Comparison of ENCODE assay signal across 8 cellular contexts in genomic region chr16:68289621-68290329, GRCh38. TPM values are rescaled to one million over a fixed set of nuclear protein-coding genes. Genes with fewer than 3 reads are reported as not detected.
DNase-seq lines count a peak whose midpoint lies in the region; ATAC-seq and TF ChIP-seq lines count a peak whose summit lies in the region.

No MANE protein-coding gene starts in this region.

- H3K27ac ChIP-seq in CD8-positive, alpha-beta T cell (ENCODE audit: low read depth, low read length), result peak overlapping the region; percentile 26
- H3K27ac ChIP-seq in parathyroid adenoma (peak overlapping the region; percentile 26), caudate nucleus (ENCODE audit: low read depth, low read length) (no peak overlapping the region)

- POLR2A ChIA-PET in CD8-positive, alpha-beta T cell (lab: Charles Lee), result interaction anchor here (0.7 to 9.9 kb wide), 5 partner anchors 10 to 26 kb away, joined by 3 to 88 read pairs (median 10); partner anchors contain the start of genes PRMT7, SLC7A6 and SLC7A6OS

- H3K4me3 ChIP-seq in CD8-positive, alpha-beta T cell (ENCODE audit: low read depth, low read length), result no peak overlapping the region
- no peak overlapping the region for H3K4me3 ChIP-seq in parathyroid adenoma (ENCODE audit: low read depth, low read length)

- in situ Hi-C loops in KBM-7 (cut with MboI; ENCODE audit: low pct_unique_long_range_greater_than_20kb, low sequenced_read_pairs), result no loop called here

- peaks cover 82% of the 10 kb centered on the region for H3K4me1 ChIP-seq in CD8-positive, alpha-beta T cell (ENCODE audit: insufficient read depth, low read length)
- peaks cover 8% of the 10 kb centered on the region for H3K4me1 ChIP-seq in parathyroid adenoma

- no peak overlapping the region for H2AFZ ChIP-seq in parathyroid adenoma

- no peaks in the 10 kb centered on the region for H3K27me3 ChIP-seq in CD8-positive, alpha-beta T cell (ENCODE audit: insufficient read depth, low read length)
- no peaks in the 10 kb centered on the region for H3K27me3 ChIP-seq in parathyroid adenoma (ENCODE audit: control insufficient read depth, insufficient read depth, low read length)

- peaks cover 3% of the 10 kb centered on the region for H3K79me2 ChIP-seq in parathyroid adenoma

- H3K4me1 Mint-ChIP-seq in CD8-positive, alpha-beta T cell (ENCODE audit: low read depth), result peaks cover 84% of the 10 kb centered on the region
- peaks cover 87% of the 10 kb centered on the region for H3K4me1 Mint-ChIP-seq in activated naive CD4-positive, alpha-beta T cell treated with anti-CD3 and anti-CD28 coated beads for 36 hours (ENCODE audit: low read depth)

- intact Hi-C loops in CD8-positive, alpha-beta T cell (cut with DNase I, micrococcal nuclease), result no loop called here
- intact Hi-C loops in activated naive CD4-positive, alpha-beta T cell treated with anti-CD3 and anti-CD28 coated beads for 36 hours (cut with micrococcal nuclease), result loop anchor here (1.0 to 5.0 kb wide), 3 partner anchors 21 to 202 kb away; partner anchors contain the start of genes NFATC3 and SLC7A6OS

- ATAC-seq in CD8-positive, alpha-beta T cell, result peak; percentile 44
- ATAC-seq in GM21360 (IDR thresholded peaks at IDR 0.05; ENCODE audit: unreplicated experiment), result peak; percentile 62

- H3K4me3 Mint-ChIP-seq in CD8-positive, alpha-beta T cell, result peak overlapping the region; percentile 53
- H3K4me3 Mint-ChIP-seq in activated naive CD4-positive, alpha-beta T cell treated with anti-CD3 and anti-CD28 coated beads for 36 hours, result no peak overlapping the region

- H3K36me3 Mint-ChIP-seq in CD8-positive, alpha-beta T cell, result peaks cover 74% of the 10 kb centered on the region
- H3K36me3 Mint-ChIP-seq in activated naive CD4-positive, alpha-beta T cell treated with anti-CD3 and anti-CD28 coated beads for 36 hours (ENCODE audit: low read depth), result peaks cover 56% of the 10 kb centered on the region

- peaks cover 38% of the 10 kb centered on the region for H3K36me3 ChIP-seq in CD8-positive, alpha-beta T cell (ENCODE audit: insufficient read depth, low read length)
- H3K36me3 ChIP-seq in parathyroid adenoma (ENCODE audit: control insufficient read depth, insufficient read depth, low read length), result no peaks in the 10 kb centered on the region

- H3K9me3 Mint-ChIP-seq in CD8-positive, alpha-beta T cell, result no peaks in the 10 kb centered on the region
- H3K9me3 Mint-ChIP-seq in activated naive CD4-positive, alpha-beta T cell treated with anti-CD3 and anti-CD28 coated beads for 36 hours, result no peaks in the 10 kb centered on the region

- peak in 5 of 7 experiments; percentile 32 to 61 (median 56) for DNase-seq in CD8-positive, alpha-beta T cell
- DNase-seq in KBM-7, result peak; percentile 80
- peak; percentile 81 for DNase-seq in activated naive CD4-positive, alpha-beta T cell treated with anti-CD3 and anti-CD28 coated beads for 36 hours
- no peak for DNase-seq in SIG-M5 treated with dmso at 0.1 percent for 504 hours (lab: John Stamatoyannopoulos, UW; ENCODE audit: unreplicated experiment)
- no peak for DNase-seq in caudate nucleus (lab: John Stamatoyannopoulos, UW)
- DNase-seq in NCI-H2227 (lab: John Stamatoyannopoulos, UW; ENCODE audit: unreplicated experiment), result no peak

- no peaks in the 10 kb centered on the region for H3K9me3 ChIP-seq in CD8-positive, alpha-beta T cell (ENCODE audit: low read length)
- no peaks in the 10 kb centered on the region for H3K9me3 ChIP-seq in parathyroid adenoma (ENCODE audit: control insufficient read depth, low read length)

- peak overlapping the region; percentile 90 for H3K27ac Mint-ChIP-seq in CD8-positive, alpha-beta T cell
- peak overlapping the region; percentile 92 for H3K27ac Mint-ChIP-seq in activated naive CD4-positive, alpha-beta T cell treated with anti-CD3 and anti-CD28 coated beads for 36 hours

- no peaks in the 10 kb centered on the region for H3K27me3 Mint-ChIP-seq in CD8-positive, alpha-beta T cell (ENCODE audit: low read depth)
- no peaks in the 10 kb centered on the region for H3K27me3 Mint-ChIP-seq in activated naive CD4-positive, alpha-beta T cell treated with anti-CD3 and anti-CD28 coated beads for 36 hours (ENCODE audit: low read depth)

- no peak overlapping the region for H3K9ac ChIP-seq in parathyroid adenoma

- CTCF ChIA-PET in CD8-positive, alpha-beta T cell (lab: Charles Lee), result interaction anchor here (0.8 to 20.0 kb wide), 6 partner anchors 10 to 39 kb away, joined by 3 to 332 read pairs (median 10); partner anchors contain the start of genes PRMT7, SLC7A6 and SLC7A6OS
- CTCF ChIA-PET in activated naive CD4-positive, alpha-beta T cell treated with anti-CD3 and anti-CD28 coated beads for 36 hours (lab: Charles Lee), result interaction anchor here (0.7 to 10.6 kb wide), 6 partner anchors 9 to 39 kb away, joined by 3 to 181 read pairs (median 6); partner anchors contain the start of gene SLC7A6

- H3K4me2 ChIP-seq in parathyroid adenoma (ENCODE audit: low read length), result no peak overlapping the region

- TF ChIP-seq CTCF in CD8-positive, alpha-beta T cell (IDR thresholded peaks at IDR 0.05), result no peak
- no peak for TF ChIP-seq CTCF in parathyroid adenoma (IDR thresholded peaks at IDR 0.05)

RNA-seq across cellular contexts. Expression of gene SLC7A6OS, which starts 21.0 kb away (rescaled TPM):
- 10 to 100 TPM; 39.4 to 44.2 TPM for total RNA-seq in CD8-positive, alpha-beta T cell
- 10 to 100 TPM; 23.0 to 26.4 TPM for total RNA-seq in activated naive CD4-positive, alpha-beta T cell treated with anti-CD3 and anti-CD28 coated beads for 36 hours

RNA-seq across cellular contexts. Expression of gene PRMT7, which starts 21.0 kb away (rescaled TPM):
- 10 to 100 TPM; 53.8 to 58.7 TPM for total RNA-seq in CD8-positive, alpha-beta T cell
- total RNA-seq in activated naive CD4-positive, alpha-beta T cell treated with anti-CD3 and anti-CD28 coated beads for 36 hours, result 10 to 100 TPM; 51.6 to 52.4 TPM

RNA-seq across cellular contexts. Expression of gene SLC7A6, which starts 25.4 kb away (rescaled TPM):
- 100 to 1,000 TPM; 115 to 119 TPM for total RNA-seq in CD8-positive, alpha-beta T cell
- total RNA-seq in activated naive CD4-positive, alpha-beta T cell treated with anti-CD3 and anti-CD28 coated beads for 36 hours, result 10 to 100 TPM; 79.4 to 83.4 TPM

RNA-seq across cellular contexts. Expression of gene PLA2G15, which starts 44.6 kb away (rescaled TPM):
- 1 to 10 TPM; 5.1 to 6.0 TPM for total RNA-seq in CD8-positive, alpha-beta T cell
- 1 to 10 TPM; 4.2 to 5.4 TPM for total RNA-seq in activated naive CD4-positive, alpha-beta T cell treated with anti-CD3 and anti-CD28 coated beads for 36 hours

RNA-seq across cellular contexts. Expression of gene ESRP2, which starts 53.8 kb away (rescaled TPM):
- not detected for total RNA-seq in CD8-positive, alpha-beta T cell
- total RNA-seq in activated naive CD4-positive, alpha-beta T cell treated with anti-CD3 and anti-CD28 coated beads for 36 hours, result under 1 TPM; 0.21 to 0.35 TPM

Comparison
In these comparisons a context has a peak if more than half of its experiments do, and no peak if none do; other contexts are left out.
1. DNase-seq: peak in CD8-positive, alpha-beta T cell (5 of 7), KBM-7 (single experiment) and activated naive CD4-positive, alpha-beta T cell treated with anti-CD3 and anti-CD28 coated beads for 36 hours (single experiment); none in SIG-M5 treated with dmso at 0.1 percent for 504 hours (single experiment), caudate nucleus (0 of 61) and NCI-H2227 (single experiment).